Comparison of ENCODE assay signal across 1 cellular context in the genomic region with DNA sequence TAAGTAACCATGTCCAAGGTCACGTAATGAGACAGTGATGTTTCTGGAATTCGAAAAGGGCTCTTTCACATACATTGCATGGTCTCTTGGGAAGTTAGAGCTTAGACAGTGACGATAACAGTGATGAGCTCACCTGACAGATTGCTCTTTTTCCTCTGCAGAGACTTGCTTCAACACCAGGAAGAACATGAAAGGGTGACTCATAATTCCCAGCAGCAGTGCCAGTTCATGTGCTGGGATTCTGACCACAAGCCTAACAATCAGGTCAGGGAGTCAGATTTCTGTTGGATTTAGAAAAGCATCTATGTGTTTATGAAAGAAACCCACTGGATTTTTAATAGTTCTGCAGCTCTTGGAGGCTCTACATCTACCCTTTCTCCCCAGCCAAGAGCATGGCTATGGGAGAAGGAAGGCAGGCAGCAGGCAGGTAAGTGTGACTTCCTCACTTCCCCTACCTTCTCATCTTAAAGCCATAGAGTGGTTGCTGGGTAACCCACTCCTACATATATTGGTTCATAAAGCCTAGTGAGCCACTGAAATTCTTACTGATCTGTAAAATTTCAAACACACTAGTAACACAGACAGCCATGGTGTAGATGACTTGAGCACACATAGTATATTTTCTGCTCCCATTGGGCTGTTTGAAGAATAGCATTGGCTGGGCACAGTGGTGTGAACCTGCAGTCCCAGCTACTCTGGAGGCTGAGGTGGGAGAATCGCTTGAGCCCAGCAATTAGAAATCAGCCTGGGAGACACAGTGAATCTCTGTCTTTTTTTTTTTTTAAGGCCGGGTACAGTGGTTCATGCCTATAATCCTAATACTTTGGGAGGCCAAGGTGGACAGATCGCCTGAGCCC.
TF ChIP-seq lines count a peak whose summit lies in the region.

No MANE protein-coding gene starts in this region.

TF ChIP-seq in HepG2, 621 proteins besides CTCF, POLR2A, EP300 and RAD21 (continued from another document and continues in another):
- TF ChIP-seq ZFAT (CRISPR knock-in tag; conservative IDR thresholded peaks at IDR 0.05) (no peak), PHF20 (CRISPR knock-in tag; IDR thresholded peaks at IDR 0.05) (no peak), ZNF598 (CRISPR knock-in tag; IDR thresholded peaks at IDR 0.05; ENCODE audit: borderline replicate concordance) (no peak), ARHGAP35 (CRISPR knock-in tag; IDR thresholded peaks at IDR 0.05; ENCODE audit: borderline replicate concordance) (no peak), PTBP1 (IDR thresholded peaks at IDR 0.05; ENCODE audit: low read depth, low read length, poor library complexity, severe bottlenecking) (no peak), ZNF3 (CRISPR knock-in tag; IDR thresholded peaks at IDR 0.05) (no peak), PHF8 (CRISPR knock-in tag; IDR thresholded peaks at IDR 0.05) (no peak), RARA (CRISPR knock-in tag; IDR thresholded peaks at IDR 0.05) (peak; percentile 94), ZNF616 (CRISPR knock-in tag; IDR thresholded peaks at IDR 0.05; ENCODE audit: low read depth) (no peak), YEATS4 (CRISPR knock-in tag; IDR thresholded peaks at IDR 0.05; ENCODE audit: borderline replicate concordance) (no peak), SATB2 (CRISPR knock-in tag; IDR thresholded peaks at IDR 0.05) (no peak), SNAI1 (CRISPR knock-in tag; IDR thresholded peaks at IDR 0.05; ENCODE audit: borderline replicate concordance) (no peak), EHMT2 (IDR thresholded peaks at IDR 0.05; ENCODE audit: borderline replicate concordance, low read depth, low read length) (no peak), MATR3 (CRISPR knock-in tag; IDR thresholded peaks at IDR 0.05) (no peak), JUND (CRISPR knock-in tag; IDR thresholded peaks at IDR 0.05) (peak; percentile 95), SSRP1 (CRISPR knock-in tag; IDR thresholded peaks at IDR 0.05) (peak; percentile 91; the same call in 1 of the 2 replicates), ZNF329 (CRISPR knock-in tag; IDR thresholded peaks at IDR 0.05; ENCODE audit: low read depth) (no peak), CCAR2 (optimal IDR thresholded peaks at IDR 0.05; ENCODE audit: low read depth, low read length) (no peak), ZNF367 (CRISPR knock-in tag; IDR thresholded peaks at IDR 0.05; ENCODE audit: borderline replicate concordance) (no peak), ZNF276 (CRISPR knock-in tag; IDR thresholded peaks at IDR 0.05; ENCODE audit: low read depth) (no peak), BCL6 (CRISPR knock-in tag; IDR thresholded peaks at IDR 0.05) (peak; percentile 78), ZEB1 (IDR thresholded peaks at IDR 0.05; ENCODE audit: insufficient replicate concordance, low read depth) (no peak), AGO1 (IDR thresholded peaks at IDR 0.05; ENCODE audit: low read depth, low read length, poor library complexity, severe bottlenecking) (no peak), SAP130 (CRISPR knock-in tag; IDR thresholded peaks at IDR 0.05; ENCODE audit: low read depth) (peak; percentile 97), SPEN (CRISPR knock-in tag; IDR thresholded peaks at IDR 0.05; ENCODE audit: low read depth) (peak; percentile 36; the same call in 1 of the 2 replicates), ZNF782 (CRISPR knock-in tag; IDR thresholded peaks at IDR 0.05; ENCODE audit: borderline replicate concordance) (no peak), ZMYM3 (CRISPR knock-in tag; IDR thresholded peaks at IDR 0.05) (no peak; the same call in 1 of the 2 replicates), MTERF4 (CRISPR knock-in tag; IDR thresholded peaks at IDR 0.05) (no peak; the same call in 1 of the 2 replicates), LRRFIP1 (CRISPR knock-in tag; conservative IDR thresholded peaks at IDR 0.05) (no peak), ATF1 (CRISPR knock-in tag; IDR thresholded peaks at IDR 0.05) (no peak; the same call in 1 of the 2 replicates), MAFK (conservative IDR thresholded peaks at IDR 0.05 in 1 of 2, IDR thresholded peaks at IDR 0.05 in 1 of 2; ENCODE audit: low read length in 2 of 2) (peak in 1 of 2 experiments; percentile 0; a peak in 1 of 4 replicates), JARID2 (CRISPR knock-in tag; IDR thresholded peaks at IDR 0.05; ENCODE audit: insufficient replicate concordance) (no peak), TARDBP (CRISPR knock-in tag; IDR thresholded peaks at IDR 0.05) (peak; percentile 82), ZNF549 (CRISPR knock-in tag; IDR thresholded peaks at IDR 0.05) (no peak), RELA (CRISPR knock-in tag; IDR thresholded peaks at IDR 0.05) (no peak), XRCC5 (optimal IDR thresholded peaks at IDR 0.05; ENCODE audit: low read length) (peak; percentile 58), CHD4 (IDR thresholded peaks at IDR 0.05; ENCODE audit: borderline replicate concordance, low read length) (no peak), ZNF674 (CRISPR knock-in tag; IDR thresholded peaks at IDR 0.05; ENCODE audit: low read depth) (no peak)
- TF ChIP-seq, protein P1, sequence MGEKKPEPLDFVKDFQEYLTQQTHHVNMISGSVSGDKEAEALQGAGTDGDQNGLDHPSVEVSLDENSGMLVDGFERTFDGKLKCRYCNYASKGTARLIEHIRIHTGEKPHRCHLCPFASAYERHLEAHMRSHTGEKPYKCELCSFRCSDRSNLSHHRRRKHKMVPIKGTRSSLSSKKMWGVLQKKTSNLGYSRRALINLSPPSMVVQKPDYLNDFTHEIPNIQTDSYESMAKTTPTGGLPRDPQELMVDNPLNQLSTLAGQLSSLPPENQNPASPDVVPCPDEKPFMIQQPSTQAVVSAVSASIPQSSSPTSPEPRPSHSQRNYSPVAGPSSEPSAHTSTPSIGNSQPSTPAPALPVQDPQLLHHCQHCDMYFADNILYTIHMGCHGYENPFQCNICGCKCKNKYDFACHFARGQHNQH (CRISPR knock-in tag; IDR thresholded peaks at IDR 0.05) = peak; percentile 93
- TF ChIP-seq, protein P2, sequence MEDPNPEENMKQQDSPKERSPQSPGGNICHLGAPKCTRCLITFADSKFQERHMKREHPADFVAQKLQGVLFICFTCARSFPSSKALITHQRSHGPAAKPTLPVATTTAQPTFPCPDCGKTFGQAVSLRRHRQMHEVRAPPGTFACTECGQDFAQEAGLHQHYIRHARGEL (CRISPR knock-in tag; IDR thresholded peaks at IDR 0.05) = no peak
- TF ChIP-seq, protein P3, sequence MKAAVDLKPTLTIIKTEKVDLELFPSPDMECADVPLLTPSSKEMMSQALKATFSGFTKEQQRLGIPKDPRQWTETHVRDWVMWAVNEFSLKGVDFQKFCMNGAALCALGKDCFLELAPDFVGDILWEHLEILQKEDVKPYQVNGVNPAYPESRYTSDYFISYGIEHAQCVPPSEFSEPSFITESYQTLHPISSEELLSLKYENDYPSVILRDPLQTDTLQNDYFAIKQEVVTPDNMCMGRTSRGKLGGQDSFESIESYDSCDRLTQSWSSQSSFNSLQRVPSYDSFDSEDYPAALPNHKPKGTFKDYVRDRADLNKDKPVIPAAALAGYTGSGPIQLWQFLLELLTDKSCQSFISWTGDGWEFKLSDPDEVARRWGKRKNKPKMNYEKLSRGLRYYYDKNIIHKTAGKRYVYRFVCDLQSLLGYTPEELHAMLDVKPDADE (CRISPR knock-in tag; IDR thresholded peaks at IDR 0.05) = no peak
- TF ChIP-seq, protein P4, sequence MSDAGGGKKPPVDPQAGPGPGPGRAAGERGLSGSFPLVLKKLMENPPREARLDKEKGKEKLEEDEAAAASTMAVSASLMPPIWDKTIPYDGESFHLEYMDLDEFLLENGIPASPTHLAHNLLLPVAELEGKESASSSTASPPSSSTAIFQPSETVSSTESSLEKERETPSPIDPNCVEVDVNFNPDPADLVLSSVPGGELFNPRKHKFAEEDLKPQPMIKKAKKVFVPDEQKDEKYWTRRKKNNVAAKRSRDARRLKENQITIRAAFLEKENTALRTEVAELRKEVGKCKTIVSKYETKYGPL (CRISPR knock-in tag; IDR thresholded peaks at IDR 0.05) = no peak
- TF ChIP-seq, protein P5, sequence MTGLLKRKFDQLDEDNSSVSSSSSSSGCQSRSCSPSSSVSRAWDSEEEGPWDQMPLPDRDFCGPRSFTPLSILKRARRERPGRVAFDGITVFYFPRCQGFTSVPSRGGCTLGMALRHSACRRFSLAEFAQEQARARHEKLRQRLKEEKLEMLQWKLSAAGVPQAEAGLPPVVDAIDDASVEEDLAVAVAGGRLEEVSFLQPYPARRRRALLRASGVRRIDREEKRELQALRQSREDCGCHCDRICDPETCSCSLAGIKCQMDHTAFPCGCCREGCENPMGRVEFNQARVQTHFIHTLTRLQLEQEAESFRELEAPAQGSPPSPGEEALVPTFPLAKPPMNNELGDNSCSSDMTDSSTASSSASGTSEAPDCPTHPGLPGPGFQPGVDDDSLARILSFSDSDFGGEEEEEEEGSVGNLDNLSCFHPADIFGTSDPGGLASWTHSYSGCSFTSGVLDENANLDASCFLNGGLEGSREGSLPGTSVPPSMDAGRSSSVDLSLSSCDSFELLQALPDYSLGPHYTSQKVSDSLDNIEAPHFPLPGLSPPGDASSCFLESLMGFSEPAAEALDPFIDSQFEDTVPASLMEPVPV (CRISPR knock-in tag; IDR thresholded peaks at IDR 0.05) = no peak
- TF ChIP-seq, protein P6, sequence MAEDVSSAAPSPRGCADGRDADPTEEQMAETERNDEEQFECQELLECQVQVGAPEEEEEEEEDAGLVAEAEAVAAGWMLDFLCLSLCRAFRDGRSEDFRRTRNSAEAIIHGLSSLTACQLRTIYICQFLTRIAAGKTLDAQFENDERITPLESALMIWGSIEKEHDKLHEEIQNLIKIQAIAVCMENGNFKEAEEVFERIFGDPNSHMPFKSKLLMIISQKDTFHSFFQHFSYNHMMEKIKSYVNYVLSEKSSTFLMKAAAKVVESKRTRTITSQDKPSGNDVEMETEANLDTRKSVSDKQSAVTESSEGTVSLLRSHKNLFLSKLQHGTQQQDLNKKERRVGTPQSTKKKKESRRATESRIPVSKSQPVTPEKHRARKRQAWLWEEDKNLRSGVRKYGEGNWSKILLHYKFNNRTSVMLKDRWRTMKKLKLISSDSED (CRISPR knock-in tag; IDR thresholded peaks at IDR 0.05) = no peak
- TF ChIP-seq, protein P7, sequence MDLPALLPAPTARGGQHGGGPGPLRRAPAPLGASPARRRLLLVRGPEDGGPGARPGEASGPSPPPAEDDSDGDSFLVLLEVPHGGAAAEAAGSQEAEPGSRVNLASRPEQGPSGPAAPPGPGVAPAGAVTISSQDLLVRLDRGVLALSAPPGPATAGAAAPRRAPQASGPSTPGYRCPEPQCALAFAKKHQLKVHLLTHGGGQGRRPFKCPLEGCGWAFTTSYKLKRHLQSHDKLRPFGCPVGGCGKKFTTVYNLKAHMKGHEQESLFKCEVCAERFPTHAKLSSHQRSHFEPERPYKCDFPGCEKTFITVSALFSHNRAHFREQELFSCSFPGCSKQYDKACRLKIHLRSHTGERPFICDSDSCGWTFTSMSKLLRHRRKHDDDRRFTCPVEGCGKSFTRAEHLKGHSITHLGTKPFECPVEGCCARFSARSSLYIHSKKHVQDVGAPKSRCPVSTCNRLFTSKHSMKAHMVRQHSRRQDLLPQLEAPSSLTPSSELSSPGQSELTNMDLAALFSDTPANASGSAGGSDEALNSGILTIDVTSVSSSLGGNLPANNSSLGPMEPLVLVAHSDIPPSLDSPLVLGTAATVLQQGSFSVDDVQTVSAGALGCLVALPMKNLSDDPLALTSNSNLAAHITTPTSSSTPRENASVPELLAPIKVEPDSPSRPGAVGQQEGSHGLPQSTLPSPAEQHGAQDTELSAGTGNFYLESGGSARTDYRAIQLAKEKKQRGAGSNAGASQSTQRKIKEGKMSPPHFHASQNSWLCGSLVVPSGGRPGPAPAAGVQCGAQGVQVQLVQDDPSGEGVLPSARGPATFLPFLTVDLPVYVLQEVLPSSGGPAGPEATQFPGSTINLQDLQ (CRISPR knock-in tag; IDR thresholded peaks at IDR 0.05) = no peak
- TF ChIP-seq, protein P8, sequence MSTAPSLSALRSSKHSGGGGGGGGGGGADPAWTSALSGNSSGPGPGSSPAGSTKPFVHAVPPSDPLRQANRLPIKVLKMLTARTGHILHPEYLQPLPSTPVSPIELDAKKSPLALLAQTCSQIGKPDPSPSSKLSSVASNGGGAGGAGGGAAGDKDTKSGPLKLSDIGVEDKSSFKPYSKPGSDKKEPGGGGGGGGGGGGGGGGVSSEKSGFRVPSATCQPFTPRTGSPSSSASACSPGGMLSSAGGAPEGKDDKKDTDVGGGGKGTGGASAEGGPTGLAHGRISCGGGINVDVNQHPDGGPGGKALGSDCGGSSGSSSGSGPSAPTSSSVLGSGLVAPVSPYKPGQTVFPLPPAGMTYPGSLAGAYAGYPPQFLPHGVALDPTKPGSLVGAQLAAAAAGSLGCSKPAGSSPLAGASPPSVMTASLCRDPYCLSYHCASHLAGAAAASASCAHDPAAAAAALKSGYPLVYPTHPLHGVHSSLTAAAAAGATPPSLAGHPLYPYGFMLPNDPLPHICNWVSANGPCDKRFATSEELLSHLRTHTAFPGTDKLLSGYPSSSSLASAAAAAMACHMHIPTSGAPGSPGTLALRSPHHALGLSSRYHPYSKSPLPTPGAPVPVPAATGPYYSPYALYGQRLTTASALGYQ (CRISPR knock-in tag; IDR thresholded peaks at IDR 0.05) = peak; percentile 56; the same call in 1 of the 2 replicates
